In genomic region chr6:107491791-107492674, GRCh38 we compare ENCODE assay signal across 8 cellular contexts. TPM values are rescaled to one million over a fixed set of nuclear protein-coding genes. Genes with fewer than 3 reads are reported as not detected.
DNase-seq lines count a peak whose midpoint lies in the region; ATAC-seq and TF ChIP-seq lines count a peak whose summit lies in the region.

No MANE protein-coding gene starts in this region.

- peaks cover 36% of the 10 kb centered on the region for H3K23me2 ChIP-seq in H9 (ENCODE audit: insufficient read length, low read depth, low read length, poor library complexity, severe bottlenecking)

- peaks cover 12 to 18% of the 10 kb centered on the region in 2 experiments for H3K4me1 Mint-ChIP-seq in H9

- no peak overlapping the region for H3K27ac Mint-ChIP-seq in H9

- H4K20me1 ChIP-seq in H9 (ENCODE audit: control insufficient read depth, insufficient read depth, insufficient read length): no peaks in the 10 kb centered on the region

- H3K18ac ChIP-seq in H9 (ENCODE audit: insufficient read length, low read depth, low read length): no peak overlapping the region

- no peaks in the 10 kb centered on the region for H3K36me3 Mint-ChIP-seq in H9 (ENCODE audit: insufficient read depth in 1 of 3, low read depth in 3 of 3)

- no peak overlapping the region for H2BK15ac ChIP-seq in H9 (ENCODE audit: low read depth, low read length)

- H3K4ac ChIP-seq in H9 (ENCODE audit: low read depth, low read length): no peak overlapping the region

- H3K4me3 ChIP-seq in WI38 (ENCODE audit: low read depth, low read length): peak overlapping the region; percentile 70
- H3K4me3 ChIP-seq in cardiac muscle cell: peak overlapping the region; percentile 98
- peak overlapping the region in 6 of 7 experiments; percentile 42 to 69 (median 54) for H3K4me3 ChIP-seq in skin epidermis

- H2BK12ac ChIP-seq in H9 (ENCODE audit: insufficient read length, low read depth, low read length): no peak overlapping the region

- no peaks in the 10 kb centered on the region for H3K79me1 ChIP-seq in H9 (ENCODE audit: insufficient read depth, low read depth, low read length, poor library complexity, severe bottlenecking)

- H2BK120ac ChIP-seq in H9 (ENCODE audit: low read depth, low read length, poor library complexity, severe bottlenecking): no peak overlapping the region

- no peak overlapping the region for H2AK5ac ChIP-seq in H9 (ENCODE audit: insufficient read length, low read length)

- no peak overlapping the region for H3T11ph ChIP-seq in H9 (ENCODE audit: low read length)

- peaks cover 24% of the 10 kb centered on the region for H3K27me3 Mint-ChIP-seq in H9 (ENCODE audit: low read depth)

- no peak overlapping the region for H4K8ac ChIP-seq in H9 (replicated peaks; ENCODE audit: insufficient read length, low read depth, low read length)

- H3K36me3 ChIP-seq in cardiac muscle cell: no peaks in the 10 kb centered on the region

- no peak overlapping the region for H3K14ac ChIP-seq in H9 (ENCODE audit: insufficient read depth, low read length)

- H3K4me2 ChIP-seq in H9 (ENCODE audit: insufficient read depth, insufficient read length, low read length): peak overlapping the region; percentile 98

- no peak overlapping the region for H3K23ac ChIP-seq in H9 (ENCODE audit: insufficient read length, low read depth, low read length)

- H3K79me2 ChIP-seq in H9 (ENCODE audit: insufficient read depth, low read length): no peaks in the 10 kb centered on the region

- no peak overlapping the region for H2BK5ac ChIP-seq in H9 (ENCODE audit: insufficient read length, low read length)

- H3K27ac ChIP-seq in H9 (ENCODE audit: insufficient read length, low read depth, low read length) (no peak overlapping the region), cardiac muscle cell (peak overlapping the region; percentile 86), skin epidermis (no peak overlapping the region)

- no peak overlapping the region for H3K56ac ChIP-seq in H9 (ENCODE audit: insufficient read length, low read depth, low read length)

- no CpG with 5 or more reads among the region's 15 CpGs for WGBS in H9 (ENCODE audit: extremely low coverage, insufficient read length, low lambda C conversion rate)

- no peak overlapping the region for H2BK20ac ChIP-seq in H9 (ENCODE audit: low read depth, low read length, poor library complexity, severe bottlenecking)

- ATAC-seq in GM18511 (IDR thresholded peaks at IDR 0.05; ENCODE audit: unreplicated experiment) (no peak), GM19467 (IDR thresholded peaks at IDR 0.05; ENCODE audit: unreplicated experiment) (no peak), HG02623 (IDR thresholded peaks at IDR 0.05; ENCODE audit: unreplicated experiment) (no peak)

- no peaks in the 10 kb centered on the region for H3K9me3 ChIP-seq in H9 (ENCODE audit: control insufficient read depth, low read depth, low read length)
- H3K9me3 ChIP-seq in cardiac muscle cell (ENCODE audit: low read depth): no peaks in the 10 kb centered on the region

- H4K5ac ChIP-seq in H9 (ENCODE audit: insufficient read length, low read depth, low read length): no peak overlapping the region

- peak overlapping the region in 1 of 2 experiments; percentile 88; a peak in 2 of 5 replicates for H3K4me3 Mint-ChIP-seq in H9

- no peaks in the 10 kb centered on the region; a peak in 1 of 5 replicates for H3K9me3 Mint-ChIP-seq in H9

- DNase-seq in H9 (no peak), cardiac muscle cell (ENCODE audit: low read depth in 1 of 2, low spot score in 1 of 2) (peak in 1 of 2 donors; percentile 87), activated gamma-delta T cell (lab: John Stamatoyannopoulos, UW) (no peak)

- TF ChIP-seq CTCF in H9 (conservative IDR thresholded peaks at IDR 0.05) (no peak), WI38 (IDR thresholded peaks at IDR 0.05; ENCODE audit: low read depth, low read length) (no peak), cardiac muscle cell (IDR thresholded peaks at IDR 0.05; ENCODE audit: low read depth, low read length) (no peak)

- no peak overlapping the region for H2AFZ ChIP-seq in H9 (ENCODE audit: low read length)

- H3K9ac ChIP-seq in H9 (ENCODE audit: extremely low read depth, insufficient read length, low read length): no peak overlapping the region

- H4K91ac ChIP-seq in H9 (ENCODE audit: insufficient read length, low read depth, low read length): no peak overlapping the region

- peaks cover 8% of the 10 kb centered on the region for H3K4me1 ChIP-seq in H9 (ENCODE audit: insufficient read depth, low read length)
- peaks cover 39% of the 10 kb centered on the region for H3K4me1 ChIP-seq in cardiac muscle cell (ENCODE audit: low read depth)

- peaks cover 19% of the 10 kb centered on the region for H3K27me3 ChIP-seq in H9 (ENCODE audit: insufficient read depth, low read length)
- H3K27me3 ChIP-seq in cardiac muscle cell: peaks cover 15% of the 10 kb centered on the region

RNA-seq across cellular contexts. Expression of gene SOBP, which starts 2.1 kb away (rescaled TPM):
- 3.8 and 4.3 TPM in 2 replicates for total RNA-seq in H9 (2021)
- total RNA-seq in cardiac muscle cell: 24.0 and 30.8 TPM in 2 replicates
- 27.5 and 34.9 TPM in 2 replicates for polyA plus RNA-seq in cardiac muscle cell

RNA-seq across cellular contexts. Expression of gene PDSS2, which starts 32.7 kb away (rescaled TPM):
- total RNA-seq in H9 (2021): 12.1 and 12.2 TPM in 2 replicates
- 12.3 and 18.0 TPM in 2 replicates for total RNA-seq in cardiac muscle cell
- polyA plus RNA-seq in cardiac muscle cell: 19.4 and 32.9 TPM in 2 replicates
